ENCODE assay signal across 3 cellular contexts in the genomic region with DNA sequence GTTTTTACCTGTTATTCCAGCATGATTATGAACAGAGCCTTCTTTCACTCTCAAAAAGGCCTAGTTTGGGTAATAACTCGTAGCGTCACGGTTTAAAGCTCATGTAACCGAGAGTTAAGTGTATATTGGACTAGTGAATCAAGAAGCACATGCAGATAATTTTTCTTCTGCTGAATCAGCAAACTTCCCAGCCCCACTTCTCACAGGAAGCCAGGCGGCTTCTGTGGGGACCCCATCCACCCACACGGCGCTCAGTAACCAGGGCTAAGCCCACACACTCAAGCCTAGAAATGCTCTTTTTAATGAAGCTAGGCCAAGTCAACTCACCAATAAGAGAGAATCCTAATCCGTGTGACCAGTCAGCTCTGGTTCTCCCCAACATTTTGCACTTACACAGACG.
TF ChIP-seq lines count a peak whose summit lies in the region.

No MANE protein-coding gene starts in this region.

TF ChIP-seq in A549, 52 proteins besides CTCF, POLR2A, EP300 and RAD21:
- TF ChIP-seq MAFK (IDR thresholded peaks at IDR 0.05; ENCODE audit: partially characterized antibody) (peak; percentile 69), KDM1A (IDR thresholded peaks at IDR 0.05; ENCODE audit: low read depth) (no peak)

TF ChIP-seq in GM23338, 12 proteins besides CTCF, POLR2A, EP300 and RAD21:
- no peak for TF ChIP-seq NANOG (IDR thresholded peaks at IDR 0.05; ENCODE audit: borderline replicate concordance)
TF ChIP-seq in GM23338: peak in this region for 0.

TF ChIP-seq in H1, 55 proteins besides CTCF, POLR2A, EP300 and RAD21:
- TF ChIP-seq, protein P1, sequence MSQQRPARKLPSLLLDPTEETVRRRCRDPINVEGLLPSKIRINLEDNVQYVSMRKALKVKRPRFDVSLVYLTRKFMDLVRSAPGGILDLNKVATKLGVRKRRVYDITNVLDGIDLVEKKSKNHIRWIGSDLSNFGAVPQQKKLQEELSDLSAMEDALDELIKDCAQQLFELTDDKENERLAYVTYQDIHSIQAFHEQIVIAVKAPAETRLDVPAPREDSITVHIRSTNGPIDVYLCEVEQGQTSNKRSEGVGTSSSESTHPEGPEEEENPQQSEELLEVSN (IDR thresholded peaks at IDR 0.05): no peak
- TF ChIP-seq, protein P2, sequence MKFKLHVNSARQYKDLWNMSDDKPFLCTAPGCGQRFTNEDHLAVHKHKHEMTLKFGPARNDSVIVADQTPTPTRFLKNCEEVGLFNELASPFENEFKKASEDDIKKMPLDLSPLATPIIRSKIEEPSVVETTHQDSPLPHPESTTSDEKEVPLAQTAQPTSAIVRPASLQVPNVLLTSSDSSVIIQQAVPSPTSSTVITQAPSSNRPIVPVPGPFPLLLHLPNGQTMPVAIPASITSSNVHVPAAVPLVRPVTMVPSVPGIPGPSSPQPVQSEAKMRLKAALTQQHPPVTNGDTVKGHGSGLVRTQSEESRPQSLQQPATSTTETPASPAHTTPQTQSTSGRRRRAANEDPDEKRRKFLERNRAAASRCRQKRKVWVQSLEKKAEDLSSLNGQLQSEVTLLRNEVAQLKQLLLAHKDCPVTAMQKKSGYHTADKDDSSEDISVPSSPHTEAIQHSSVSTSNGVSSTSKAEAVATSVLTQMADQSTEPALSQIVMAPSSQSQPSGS (IDR thresholded peaks at IDR 0.05; ENCODE audit: low read length): no peak
- TF ChIP-seq MAFK (IDR thresholded peaks at IDR 0.05; ENCODE audit: low read depth, low read length): peak; percentile 40
- TF ChIP-seq CHD2 (IDR thresholded peaks at IDR 0.05; ENCODE audit: low read length): no peak
